8 cellular contexts compared by ENCODE assay signal in the genomic region with DNA sequence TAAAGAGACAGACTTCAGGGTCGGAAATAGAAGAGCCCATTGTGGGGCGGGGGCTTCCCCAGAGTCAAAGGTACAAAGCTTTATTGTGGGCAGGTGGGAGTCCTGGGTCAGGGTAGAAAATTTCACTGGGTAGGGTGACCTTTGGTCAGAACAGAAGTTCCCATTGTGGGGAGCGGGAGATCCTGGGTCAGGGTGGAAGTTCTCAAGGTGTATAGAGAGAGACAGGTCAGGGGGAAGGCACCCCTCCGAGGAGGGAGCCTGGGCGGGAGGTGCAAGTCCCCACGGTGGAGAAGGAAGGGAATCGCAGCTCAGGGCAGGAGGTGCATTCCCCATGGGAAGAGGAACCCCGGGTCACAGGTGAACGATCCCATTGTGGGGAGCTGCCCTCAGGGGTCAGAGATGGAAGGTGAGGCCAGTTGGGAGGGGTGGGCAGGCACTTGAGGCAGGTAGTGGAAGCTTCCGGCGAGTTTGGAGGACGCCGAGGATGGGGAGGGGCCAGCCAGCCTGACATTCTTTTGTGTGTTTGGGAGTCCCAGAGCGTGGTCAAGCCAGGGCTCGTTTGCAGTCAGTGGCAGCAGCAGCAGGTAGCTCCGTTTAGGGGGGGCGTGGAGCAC. TPM values are rescaled to one million over a fixed set of nuclear protein-coding genes. Genes with fewer than 3 reads are reported as not detected.
DNase-seq lines count a peak whose midpoint lies in the region; ATAC-seq and TF ChIP-seq lines count a peak whose summit lies in the region.

No MANE protein-coding gene starts in this region.

- DNase-seq in DMS79 treated with DMSO at 0.1 percent for 48 hours (lab: John Stamatoyannopoulos, UW) (peak; percentile 26), HT-29 (ENCODE audit: low spot score) (peak; percentile 71), fibroblast of the aortic adventitia (ENCODE audit: low read depth) (no peak), NCI-H1930 (lab: John Stamatoyannopoulos, UW) (no peak), MV-4-11 (lab: John Stamatoyannopoulos, UW) (no peak)
- peak; percentile 56 for DNase-seq in activated CD8-positive, alpha-beta memory T cell treated with anti-CD3 and anti-CD28 coated beads, Interleukin-2, amount 10 ng/mL, durations not matched to agents 7 days and 5 days

- H3K27ac ChIP-seq in neutrophil: peak overlapping the region; percentile 85

- H3K27me3 ChIP-seq in neutrophil: no peaks in the 10 kb centered on the region

- H3K36me3 ChIP-seq in neutrophil: peaks cover 51% of the 10 kb centered on the region

- H3K27ac Mint-ChIP-seq in activated CD8-positive, alpha-beta memory T cell treated with anti-CD3 and anti-CD28 coated beads, Interleukin-2, amount 10 ng/mL, durations not matched to agents 7 days and 5 days: peak overlapping the region; percentile 90

- no peak for TF ChIP-seq CTCF in fibroblast of the aortic adventitia (IDR thresholded peaks at IDR 0.05; ENCODE audit: insufficient read depth, low read length)
- TF ChIP-seq CTCF in neutrophil (IDR thresholded peaks at IDR 0.05): no peak

- H3K36me3 Mint-ChIP-seq in activated CD8-positive, alpha-beta memory T cell treated with anti-CD3 and anti-CD28 coated beads, Interleukin-2, amount 10 ng/mL, durations not matched to agents 7 days and 5 days: peaks cover 17% of the 10 kb centered on the region

- H3K4me1 ChIP-seq in neutrophil (ENCODE audit: control insufficient read depth in 1 of 2, insufficient read depth in 1 of 2, low read depth in 1 of 2, low read length in 1 of 2): peaks cover 20 to 24% of the 10 kb centered on the region in 2 experiments

- peak; percentile 15 for ATAC-seq in activated CD8-positive, alpha-beta memory T cell treated with anti-CD3 and anti-CD28 coated beads, Interleukin-2, amount 10 ng/mL, durations not matched to agents 7 days and 5 days
- no peak for ATAC-seq in HG02885 (IDR thresholded peaks at IDR 0.05; ENCODE audit: poor library complexity, unreplicated experiment)

- no peaks in the 10 kb centered on the region for H3K27me3 Mint-ChIP-seq in activated CD8-positive, alpha-beta memory T cell treated with anti-CD3 and anti-CD28 coated beads, Interleukin-2, amount 10 ng/mL, durations not matched to agents 7 days and 5 days

- no peaks in the 10 kb centered on the region for H3K9me3 ChIP-seq in neutrophil

- CTCF ChIA-PET in activated CD8-positive, alpha-beta memory T cell treated with anti-CD3 and anti-CD28 coated beads, Interleukin-2, amount 10 ng/mL, durations not matched to agents 7 days and 5 days (lab: Charles Lee): interaction anchor here (0.9 to 4.8 kb wide), 7 partner anchors 10 to 279 kb away, joined by 3 to 38 read pairs (median 9); a partner anchor contains a TSS

- H3K4me3 ChIP-seq in fibroblast of the aortic adventitia (ENCODE audit: low read depth, low read length) (peak overlapping the region; percentile 95), neutrophil (ENCODE audit: low read depth in 1 of 2, low read length in 1 of 2) (peak overlapping the region; percentile 72 to 95)

- H3K9me3 Mint-ChIP-seq in activated CD8-positive, alpha-beta memory T cell treated with anti-CD3 and anti-CD28 coated beads, Interleukin-2, amount 10 ng/mL, durations not matched to agents 7 days and 5 days (ENCODE audit: low read depth): no peaks in the 10 kb centered on the region

- H3K4me3 Mint-ChIP-seq in activated CD8-positive, alpha-beta memory T cell treated with anti-CD3 and anti-CD28 coated beads, Interleukin-2, amount 10 ng/mL, durations not matched to agents 7 days and 5 days: peak overlapping the region; percentile 94

- H3K4me1 Mint-ChIP-seq in activated CD8-positive, alpha-beta memory T cell treated with anti-CD3 and anti-CD28 coated beads, Interleukin-2, amount 10 ng/mL, durations not matched to agents 7 days and 5 days: peaks cover 17% of the 10 kb centered on the region

RNA-seq across cellular contexts. Expression of a gene that starts 0.6 kb away (rescaled TPM):
- 299 and 311 TPM in 2 replicates for total RNA-seq in HT-29 (2014; rRNA removed; shearing (Covaris generic))
- total RNA-seq in activated CD8-positive, alpha-beta memory T cell treated with anti-CD3 and anti-CD28 coated beads, Interleukin-2, amount 10 ng/mL, durations not matched to agents 7 days and 5 days: 10 to 100 TPM; 75.7 to 87.2 TPM
- total RNA-seq in fibroblast of the aortic adventitia (ENCODE audit: low replicate concordance): 11.8 and 39.9 TPM in 2 replicates

RNA-seq across cellular contexts. Expression of a gene that starts 9.0 kb away (rescaled TPM):
- total RNA-seq in HT-29 (2014; rRNA removed; shearing (Covaris generic)): 252 and 273 TPM in 2 replicates
- total RNA-seq in activated CD8-positive, alpha-beta memory T cell treated with anti-CD3 and anti-CD28 coated beads, Interleukin-2, amount 10 ng/mL, durations not matched to agents 7 days and 5 days: 10 to 100 TPM; 39.0 to 41.2 TPM
- total RNA-seq in fibroblast of the aortic adventitia (ENCODE audit: low replicate concordance): 5.0 and 16.7 TPM in 2 replicates

RNA-seq across cellular contexts. Expression of a gene that starts 13.3 kb away (rescaled TPM):
- total RNA-seq in HT-29 (2014; rRNA removed; shearing (Covaris generic)): 103 TPM in 2 replicates
- total RNA-seq in activated CD8-positive, alpha-beta memory T cell treated with anti-CD3 and anti-CD28 coated beads, Interleukin-2, amount 10 ng/mL, durations not matched to agents 7 days and 5 days: 10 to 100 TPM; 52.9 to 67.1 TPM
- 43.8 and 50.0 TPM in 2 replicates for total RNA-seq in fibroblast of the aortic adventitia (ENCODE audit: low replicate concordance)

RNA-seq across cellular contexts. Expression of a gene that starts 33.7 kb away (rescaled TPM):
- 37.4 and 38.2 TPM in 2 replicates for total RNA-seq in HT-29 (2014; rRNA removed; shearing (Covaris generic))
- 10 to 100 TPM; 23.8 to 29.0 TPM for total RNA-seq in activated CD8-positive, alpha-beta memory T cell treated with anti-CD3 and anti-CD28 coated beads, Interleukin-2, amount 10 ng/mL, durations not matched to agents 7 days and 5 days
- total RNA-seq in fibroblast of the aortic adventitia (ENCODE audit: low replicate concordance): 28.4 and 38.1 TPM in 2 replicates

RNA-seq across cellular contexts. Expression of a gene that starts 48.3 kb away (rescaled TPM):
- total RNA-seq in HT-29 (2014; rRNA removed; shearing (Covaris generic)): 32.9 and 36.8 TPM in 2 replicates
- total RNA-seq in activated CD8-positive, alpha-beta memory T cell treated with anti-CD3 and anti-CD28 coated beads, Interleukin-2, amount 10 ng/mL, durations not matched to agents 7 days and 5 days: 10 to 100 TPM; 30.1 to 40.7 TPM
- total RNA-seq in fibroblast of the aortic adventitia (ENCODE audit: low replicate concordance): 33.4 and 41.9 TPM in 2 replicates

Comparison
In these comparisons a context has a peak if more than half of its experiments do, and no peak if none do; other contexts are left out.
1. DNase-seq: peak in DMS79 treated with DMSO at 0.1 percent for 48 hours (single experiment), HT-29 (single experiment) and activated CD8-positive, alpha-beta memory T cell treated with anti-CD3 and anti-CD28 coated beads, Interleukin-2, amount 10 ng/mL, durations not matched to agents 7 days and 5 days (single experiment); none in fibroblast of the aortic adventitia (single experiment), NCI-H1930 (0 of 2) and MV-4-11 (single experiment).